Comparison of ENCODE assay signal across 11 cellular contexts in genomic region chr3:138381950-138382715, GRCh38. TPM values are rescaled to one million over a fixed set of nuclear protein-coding genes. Genes with fewer than 3 reads are reported as not detected.
DNase-seq lines count a peak whose midpoint lies in the region; ATAC-seq and TF ChIP-seq lines count a peak whose summit lies in the region.
"Had no signal": no experiment of that assay in that cellular context is flagged by ENCODE, and none has a peak within 500 bp of the region (broad histone marks: within the 10 kb centered on the region; RNA-seq: fewer than 3 reads in every experiment).

No MANE protein-coding gene starts in this region.

- TF ChIP-seq POLR2A in GM18505 (IDR thresholded peaks at IDR 0.05; ENCODE audit: borderline replicate concordance, extremely low read depth, insufficient read depth, insufficient read length), result no peak

- peak overlapping the region; percentile 30 for H3K14ac ChIP-seq in trophoblast cell (ENCODE audit: low read length)

- no CpG with 5 or more reads among the region's 3 CpGs for WGBS in trophoblast cell (ENCODE audit: extremely low coverage, insufficient coverage, insufficient read length)

- no peak overlapping the region for H2BK120ac ChIP-seq in trophoblast cell (ENCODE audit: insufficient read depth, low read length, poor library complexity)

- no peak overlapping the region for H3K18ac ChIP-seq in trophoblast cell (ENCODE audit: low read length)

- H3K36me3 Mint-ChIP-seq in CD14-positive monocyte, result no peaks in the 10 kb centered on the region
- H3K36me3 Mint-ChIP-seq: activated naive CD4-positive, alpha-beta T cell treated with anti-CD3 and anti-CD28 coated beads, Interleukin-2, amount 50 U/mL, for 24 hours had no signal

- no peak overlapping the region for H3K4ac ChIP-seq in trophoblast cell (ENCODE audit: low read depth, low read length)

- peak overlapping the region; percentile 57 for H2AK5ac ChIP-seq in trophoblast cell (ENCODE audit: low read length)

- peak overlapping the region in 6 of 7 donors; percentile 60 to 86 (median 79) for H3K27ac Mint-ChIP-seq in CD14-positive monocyte
- H3K27ac Mint-ChIP-seq: activated naive CD4-positive, alpha-beta T cell treated with anti-CD3 and anti-CD28 coated beads, Interleukin-2, amount 50 U/mL, for 24 hours had no signal

- H3K4me3 ChIP-seq in ascending aorta, result no peak overlapping the region
- no peak overlapping the region for H3K4me3 ChIP-seq in left ventricle myocardium inferior
- no peak overlapping the region for H3K4me3 ChIP-seq in trophoblast cell (ENCODE audit: low read depth, low read length)

- peaks cover 6% of the 10 kb centered on the region for H3K79me1 ChIP-seq in trophoblast cell (ENCODE audit: low read length)

- H3K9me3 ChIP-seq in ascending aorta (no peaks in the 10 kb centered on the region), left ventricle myocardium inferior (replicated peaks) (no peaks in the 10 kb centered on the region), trophoblast cell (ENCODE audit: insufficient read depth, low read depth, low read length) (no peaks in the 10 kb centered on the region)

- H3K4me1 Mint-ChIP-seq in CD14-positive monocyte, result peaks cover 15% of the 10 kb centered on the region
- H3K4me1 Mint-ChIP-seq: activated naive CD4-positive, alpha-beta T cell treated with anti-CD3 and anti-CD28 coated beads, Interleukin-2, amount 50 U/mL, for 24 hours had no signal

- no peak overlapping the region for H3K23ac ChIP-seq in trophoblast cell (ENCODE audit: low read length)

- peaks cover 0 to 7% of the 10 kb centered on the region in 2 donors for H3K36me3 ChIP-seq in ascending aorta
- peaks cover 28% of the 10 kb centered on the region for H3K36me3 ChIP-seq in left ventricle myocardium inferior
- H3K36me3 ChIP-seq in trophoblast cell (ENCODE audit: control insufficient read depth in 1 of 2, insufficient read depth in 2 of 2, low read length in 2 of 2), result peaks cover 2 to 5% of the 10 kb centered on the region in 2 experiments

- peak overlapping the region; percentile 40 for H4K12ac ChIP-seq in trophoblast cell (ENCODE audit: low read depth, low read length)

- H3K27me3 ChIP-seq in ascending aorta, result no peaks in the 10 kb centered on the region
- no peaks in the 10 kb centered on the region for H3K27me3 ChIP-seq in left ventricle myocardium inferior (ENCODE audit: low read depth)
- H3K27me3 ChIP-seq in trophoblast cell (ENCODE audit: insufficient read depth, low read length), result no peaks in the 10 kb centered on the region

- H3K79me2 ChIP-seq in trophoblast cell (ENCODE audit: control insufficient read depth, insufficient read depth, low read length, poor library complexity), result no peaks in the 10 kb centered on the region

- peak overlapping the region; percentile 57 for H2BK5ac ChIP-seq in trophoblast cell (ENCODE audit: low read depth, low read length, poor library complexity)

- ATAC-seq in GM18505 (IDR thresholded peaks at IDR 0.05; ENCODE audit: unreplicated experiment) (no peak), HG02938 (IDR thresholded peaks at IDR 0.05; ENCODE audit: unreplicated experiment) (no peak)

- intact Hi-C loops in CD14-positive monocyte (cut with micrococcal nuclease), result no loop called here
- intact Hi-C loops in ascending aorta (cut with DNase I), result no loop called here
- intact Hi-C loops in left ventricle myocardium inferior (cut with micrococcal nuclease), result no loop called here

- peak overlapping the region; percentile 50 for H4K8ac ChIP-seq in trophoblast cell (ENCODE audit: low read depth, low read length)

- H3K9me3 Mint-ChIP-seq in CD14-positive monocyte, result no peaks in the 10 kb centered on the region
- H3K9me3 Mint-ChIP-seq: activated naive CD4-positive, alpha-beta T cell treated with anti-CD3 and anti-CD28 coated beads, Interleukin-2, amount 50 U/mL, for 24 hours had no signal

- TF ChIP-seq CTCF in CD14-positive monocyte (IDR thresholded peaks at IDR 0.05) (no peak), ascending aorta (IDR thresholded peaks at IDR 0.05) (no peak), left ventricle myocardium inferior (IDR thresholded peaks at IDR 0.05; ENCODE audit: borderline replicate concordance) (no peak)

- H3K4me1 ChIP-seq in ascending aorta (peaks cover 3 to 8% of the 10 kb centered on the region in 2 donors), left ventricle myocardium inferior (peaks cover 97% of the 10 kb centered on the region), trophoblast cell (ENCODE audit: control insufficient read depth in 1 of 2, insufficient read depth in 2 of 2, low read length in 2 of 2) (peaks cover 20 to 29% of the 10 kb centered on the region in 2 experiments)

- peak overlapping the region; percentile 74 for H4K91ac ChIP-seq in trophoblast cell (ENCODE audit: low read depth, low read length)

- H3K27ac ChIP-seq in ascending aorta (peak overlapping the region; percentile 39 to 55), left ventricle myocardium inferior (replicated peaks) (peak overlapping the region; percentile 92), trophoblast cell (ENCODE audit: low read depth, low read length) (peak overlapping the region; percentile 34)

- no peak overlapping the region for H3K9ac ChIP-seq in trophoblast cell (ENCODE audit: low read length)

- peak; percentile 57 for DNase-seq in CD14-positive monocyte (ENCODE audit: low spot score)
- DNase-seq in ascending aorta (ENCODE audit: low spot score in 2 of 2), result peak in 1 of 2 donors; percentile 82
- peak; percentile 74 for DNase-seq in left ventricle myocardium inferior
- DNase-seq in trophoblast cell, result peak; percentile 88 to 92
- no peak for DNase-seq in middle frontal gyrus (ENCODE audit: extremely low spot score, low spot score)
- no peak for DNase-seq in NCI-H526 (lab: John Stamatoyannopoulos, UW)
- DNase-seq: DND-41, SHP77 had no signal

- peak overlapping the region in 1 of 2 donors; percentile 8 for H3K4me3 Mint-ChIP-seq in CD14-positive monocyte
- H3K4me3 Mint-ChIP-seq: activated naive CD4-positive, alpha-beta T cell treated with anti-CD3 and anti-CD28 coated beads, Interleukin-2, amount 50 U/mL, for 24 hours had no signal

- H3K4me2 ChIP-seq in trophoblast cell (ENCODE audit: low read length), result no peak overlapping the region

- H3K27me3 Mint-ChIP-seq in CD14-positive monocyte (ENCODE audit: low read depth in 3 of 3), result peaks cover 0 to 4% (median 0%) of the 10 kb centered on the region in 3 donors
- H3K27me3 Mint-ChIP-seq: activated naive CD4-positive, alpha-beta T cell treated with anti-CD3 and anti-CD28 coated beads, Interleukin-2, amount 50 U/mL, for 24 hours had no signal

- no peak overlapping the region for H2AFZ ChIP-seq in trophoblast cell (ENCODE audit: insufficient read depth, low read length, poor library complexity)

- peak overlapping the region; percentile 76 for H2BK12ac ChIP-seq in trophoblast cell (ENCODE audit: low read length)

RNA-seq across cellular contexts. Expression of gene MRAS, which starts 33.8 kb away (rescaled TPM):
- 1 to 10 TPM; 6.2 to 8.3 TPM for polyA plus RNA-seq in CD14-positive monocyte
- total RNA-seq in ascending aorta, result 24.5 TPM
- 349 TPM for total RNA-seq in left ventricle myocardium inferior
- polyA plus RNA-seq in trophoblast cell (2013), result 22.2 and 22.6 TPM in 2 replicates

RNA-seq across cellular contexts. Expression of gene ESYT3, which starts 52.3 kb away (rescaled TPM):
- polyA plus RNA-seq in CD14-positive monocyte, result not detected
- total RNA-seq in ascending aorta (not detected), left ventricle myocardium inferior (1.0 TPM)
- 5.0 and 5.6 TPM in 2 replicates for polyA plus RNA-seq in trophoblast cell (2013)

RNA-seq across cellular contexts. Expression of gene NME9, which starts 52.5 kb away (rescaled TPM):
- polyA plus RNA-seq in CD14-positive monocyte, result not detected
- total RNA-seq in ascending aorta (not detected), left ventricle myocardium inferior (not detected)
- polyA plus RNA-seq in trophoblast cell (2013), result 0.15 and 0.25 TPM in 2 replicates

Comparison
In these comparisons a context has a peak if more than half of its experiments do, and no peak if none do; other contexts are left out.
1. DNase-seq: peak in CD14-positive monocyte (single experiment), left ventricle myocardium inferior (single experiment) and trophoblast cell (2 of 2); none in middle frontal gyrus (single experiment) and NCI-H526 (0 of 2).
2. H3K27ac ChIP-seq: peak in every context shown above with its lines; median percentile 92 in left ventricle myocardium inferior; 47 in ascending aorta; 34 in trophoblast cell.
3. RNA of gene MRAS, which starts 33.8 kb away (total RNA-seq): 349 TPM in left ventricle myocardium inferior (single experiment); 24.5 TPM in ascending aorta (single experiment); every median in the first group is over 10 times any median in the second.